20 cellular contexts compared by ENCODE assay signal in the genomic region with DNA sequence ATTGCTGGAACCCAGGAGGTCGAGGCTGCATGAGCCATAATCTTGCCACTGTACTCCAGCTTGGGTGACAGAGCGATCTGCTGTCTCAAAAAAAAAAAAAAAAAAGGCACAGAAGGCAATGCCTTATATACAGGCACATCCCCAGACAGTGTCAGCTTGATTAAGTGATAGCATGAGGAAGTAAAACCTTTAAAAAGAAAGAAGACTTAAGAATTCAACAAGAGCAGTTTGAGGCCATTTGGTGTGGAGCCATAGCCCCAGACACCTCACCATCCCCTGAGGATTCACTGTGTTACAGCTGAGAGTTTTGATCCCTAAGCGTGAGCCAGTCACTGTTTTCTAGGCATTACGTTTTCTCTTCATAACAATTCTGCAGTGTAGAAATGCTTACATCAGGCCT.
"Had no signal": no experiment of that assay in that cellular context is flagged by ENCODE, and none has a peak within 500 bp of the region (broad histone marks: within the 10 kb centered on the region; RNA-seq: fewer than 3 reads in every experiment).

No MANE protein-coding gene starts in this region.

- H3K27me3 ChIP-seq: heart right ventricle, pancreas, upper lobe of right lung had no signal

- H3K4me3 ChIP-seq: heart right ventricle, pancreas, upper lobe of right lung had no signal

- H3K27me3 Mint-ChIP-seq: activated naive CD8-positive, alpha-beta T cell treated with anti-CD3 and anti-CD28 coated beads, Interleukin-2, amount 50 U/mL, for 24 hours; memory B cell had no signal

- H3K27ac Mint-ChIP-seq: activated CD8-positive, alpha-beta T cell treated with anti-CD3 and anti-CD28 coated beads, Interleukin-2, amount 10 ng/mL, durations not matched to agents 7 days and 5 days; activated naive CD8-positive, alpha-beta T cell treated with anti-CD3 and anti-CD28 coated beads, Interleukin-2, amount 50 U/mL, for 24 hours; activated T-helper 1 cell treated with anti-CD3 and anti-CD28 coated beads, Interleukin-12 subunit alpha, Interleukin-12 subunit beta, Interleukin-2, Interleukin-4 antibody, amounts not matched to agents 30 ng/mL and 10 ng/mL and 1 ng/mL, durations not matched to agents 14 hours and 24 hours and 36 hours; memory B cell; nephron had no signal

- H3K36me3 ChIP-seq: pancreas, upper lobe of right lung had no signal

- H3K4me1 ChIP-seq: pancreas, upper lobe of right lung had no signal

- H3K4me3 Mint-ChIP-seq: activated CD8-positive, alpha-beta T cell treated with anti-CD3 and anti-CD28 coated beads, Interleukin-2, amount 10 ng/mL, durations not matched to agents 7 days and 5 days; activated naive CD8-positive, alpha-beta T cell treated with anti-CD3 and anti-CD28 coated beads, Interleukin-2, amount 50 U/mL, for 24 hours; activated T-helper 1 cell treated with anti-CD3 and anti-CD28 coated beads, Interleukin-12 subunit alpha, Interleukin-12 subunit beta, Interleukin-2, Interleukin-4 antibody, amounts not matched to agents 30 ng/mL and 10 ng/mL and 1 ng/mL, durations not matched to agents 14 hours and 24 hours and 36 hours; memory B cell; nephron had no signal

- DNase-seq: activated CD4-positive, alpha-beta T cell treated with anti-CD3 and anti-CD28 coated beads for 1 hour; activated CD4-positive, alpha-beta T cell treated with anti-CD3 and anti-CD28 coated beads, Interleukin-2, amount 50 U/mL, for 1 hour; activated CD8-positive, alpha-beta T cell treated with anti-CD3 and anti-CD28 coated beads, Interleukin-2, amount 10 ng/mL, durations not matched to agents 7 days and 5 days; activated gamma-delta T cell; activated naive CD4-positive, alpha-beta T cell treated with anti-CD3 and anti-CD28 coated beads, Interleukin-2, amount 50 U/mL, for 16 hours; activated naive CD8-positive, alpha-beta T cell treated with anti-CD3 and anti-CD28 coated beads, Interleukin-2, amount 50 U/mL, for 24 hours; cerebellar nuclear complex; effector CD4-positive, alpha-beta T cell; heart right ventricle; islet precursor cell; left cardiac atrium; pancreas; right cardiac atrium; stimulated activated CD4-positive, alpha-beta T cell treated with anti-CD3 and anti-CD28 coated beads, Interleukin-4, amount 100 ng/mL, for 24 hours; stimulated activated naive CD8-positive, alpha-beta T cell treated with anti-CD3 and anti-CD28 coated beads, Interleukin-15, Interleukin-2, amounts not matched to agents 100 U/mL and 50 U/mL, for 24 hours; upper lobe of right lung had no signal

- H3K4me1 Mint-ChIP-seq: activated naive CD8-positive, alpha-beta T cell treated with anti-CD3 and anti-CD28 coated beads, Interleukin-2, amount 50 U/mL, for 24 hours had no signal

- H3K9me3 Mint-ChIP-seq: activated naive CD8-positive, alpha-beta T cell treated with anti-CD3 and anti-CD28 coated beads, Interleukin-2, amount 50 U/mL, for 24 hours; activated T-helper 1 cell treated with anti-CD3 and anti-CD28 coated beads, Interleukin-12 subunit alpha, Interleukin-12 subunit beta, Interleukin-2, Interleukin-4 antibody, amounts not matched to agents 30 ng/mL and 10 ng/mL and 1 ng/mL, durations not matched to agents 14 hours and 24 hours and 36 hours; memory B cell; nephron had no signal

- ATAC-seq: activated CD8-positive, alpha-beta T cell treated with anti-CD3 and anti-CD28 coated beads, Interleukin-2, amount 10 ng/mL, durations not matched to agents 7 days and 5 days; activated naive CD8-positive, alpha-beta T cell treated with anti-CD3 and anti-CD28 coated beads, Interleukin-2, amount 50 U/mL, for 24 hours; left cardiac atrium; pancreas; right cardiac atrium; stimulated activated naive CD8-positive, alpha-beta T cell treated with anti-CD3 and anti-CD28 coated beads, Interleukin-15, Interleukin-2, amounts not matched to agents 100 U/mL and 50 U/mL, for 24 hours; upper lobe of right lung had no signal

- H3K27ac ChIP-seq: heart right ventricle, pancreas, upper lobe of right lung, VCaP had no signal

- H3K9me3 ChIP-seq: heart right ventricle, pancreas, upper lobe of right lung had no signal
